In genomic region chr4:122898370-122899150, GRCh38 we compare ENCODE assay signal across 11 cellular contexts. TPM values are rescaled to one million over a fixed set of nuclear protein-coding genes. Genes with fewer than 3 reads are reported as not detected.
DNase-seq lines count a peak whose midpoint lies in the region; ATAC-seq, FAIRE-seq and TF ChIP-seq lines count a peak whose summit lies in the region.
"Had no signal": no experiment of that assay in that cellular context is flagged by ENCODE, and none has a peak within 500 bp of the region (broad histone marks: within the 10 kb centered on the region; RNA-seq: fewer than 3 reads in every experiment).

No MANE protein-coding gene starts in this region.

- no peak for FAIRE-seq in frontal cortex (lab: Jason Lieb, UNC)

- no peak overlapping the region for H3K27ac Mint-ChIP-seq in stimulated activated effector memory CD8-positive, alpha-beta T cell treated with anti-CD3 and anti-CD28 coated beads, Interleukin-12 subunit alpha, Interleukin-12 subunit beta, amount 100 ng/mL, for 72 hours
- no peak overlapping the region for H3K27ac Mint-ChIP-seq in CD8-positive, alpha-beta T cell

- H3K9me3 Mint-ChIP-seq in stimulated activated effector memory CD8-positive, alpha-beta T cell treated with anti-CD3 and anti-CD28 coated beads, Interleukin-12 subunit alpha, Interleukin-12 subunit beta, amount 100 ng/mL, for 72 hours = no peaks in the 10 kb centered on the region
- no peaks in the 10 kb centered on the region for H3K9me3 Mint-ChIP-seq in CD8-positive, alpha-beta T cell

- POLR2A ChIA-PET in CD8-positive, alpha-beta T cell (lab: Charles Lee) = no interaction called here

- intact Hi-C loops in CD8-positive, alpha-beta T cell (cut with DNase I, micrococcal nuclease) = no loop called here

- H3K27me3 ChIP-seq in foreskin keratinocyte = no peaks in the 10 kb centered on the region
- no peaks in the 10 kb centered on the region for H3K27me3 ChIP-seq in CD8-positive, alpha-beta T cell (ENCODE audit: insufficient read depth, low read length)
- H3K27me3 ChIP-seq: spleen had no signal

- no peak overlapping the region for H3K27ac ChIP-seq in foreskin keratinocyte
- no peak overlapping the region for H3K27ac ChIP-seq in CD8-positive, alpha-beta T cell (ENCODE audit: low read depth, low read length)
- H3K27ac ChIP-seq: spleen had no signal

- H3K9me3 ChIP-seq in CD8-positive, alpha-beta T cell (ENCODE audit: low read length) = no peaks in the 10 kb centered on the region
- H3K9me3 ChIP-seq: spleen had no signal

- no peaks in the 10 kb centered on the region for H3K27me3 Mint-ChIP-seq in CD8-positive, alpha-beta T cell (ENCODE audit: low read depth)

- no peaks in the 10 kb centered on the region for H3K36me3 Mint-ChIP-seq in stimulated activated effector memory CD8-positive, alpha-beta T cell treated with anti-CD3 and anti-CD28 coated beads, Interleukin-12 subunit alpha, Interleukin-12 subunit beta, amount 100 ng/mL, for 72 hours
- H3K36me3 Mint-ChIP-seq in CD8-positive, alpha-beta T cell = no peaks in the 10 kb centered on the region

- DNase-seq in H4 (ENCODE audit: low spot score) (peak; percentile 85), foreskin keratinocyte (peak; percentile 66 to 81), frontal cortex (ENCODE audit: low spot score in 2 of 2) (no peak)
- no peak for DNase-seq in stimulated activated effector memory CD8-positive, alpha-beta T cell treated with anti-CD3 and anti-CD28 coated beads, Interleukin-12 subunit alpha, Interleukin-12 subunit beta, amount 100 ng/mL, for 72 hours (ENCODE audit: low spot score in 2 of 2)
- no peak for DNase-seq in NK-92 treated with Interleukin-12 subunit alpha and Interleukin-12 subunit beta, amount 100 ng/mL, for 24 hours (lab: John Stamatoyannopoulos, UW)
- DNase-seq in CD8-positive, alpha-beta T cell = no peak
- DNase-seq in activated CD8-positive, alpha-beta memory T cell treated with anti-CD3 and anti-CD28 coated beads for 24 hours = no peak
- DNase-seq: islet precursor cell, NCI-H1930, spleen had no signal

- CTCF ChIA-PET in CD8-positive, alpha-beta T cell (lab: Charles Lee) = interaction anchor here (1.0 kb wide), 1 partner anchor 32 kb away, joined by 3 read pairs; no protein-coding TSS in a partner anchor

- H3K4me3 ChIP-seq in CD8-positive, alpha-beta T cell (ENCODE audit: low read depth, low read length) = no peak overlapping the region
- H3K4me3 ChIP-seq: spleen had no signal

- H3K4me1 Mint-ChIP-seq in stimulated activated effector memory CD8-positive, alpha-beta T cell treated with anti-CD3 and anti-CD28 coated beads, Interleukin-12 subunit alpha, Interleukin-12 subunit beta, amount 100 ng/mL, for 72 hours = no peaks in the 10 kb centered on the region
- H3K4me1 Mint-ChIP-seq in CD8-positive, alpha-beta T cell (ENCODE audit: low read depth) = no peaks in the 10 kb centered on the region

- H3K36me3 ChIP-seq in CD8-positive, alpha-beta T cell (ENCODE audit: insufficient read depth, low read length) = no peaks in the 10 kb centered on the region
- H3K36me3 ChIP-seq: spleen had no signal

- H3K4me1 ChIP-seq in foreskin keratinocyte = peaks cover 16% of the 10 kb centered on the region
- no peaks in the 10 kb centered on the region for H3K4me1 ChIP-seq in CD8-positive, alpha-beta T cell (ENCODE audit: insufficient read depth, low read length)
- H3K4me1 ChIP-seq: spleen had no signal

- TF ChIP-seq CTCF in foreskin keratinocyte (conservative IDR thresholded peaks at IDR 0.05) = no peak
- TF ChIP-seq CTCF in CD8-positive, alpha-beta T cell (IDR thresholded peaks at IDR 0.05) = no peak

- ATAC-seq in SK-N-SH treated with all-trans-retinoic acid at 6 μM for 48 hours = peak; percentile 80
- peak; percentile 94 for ATAC-seq in foreskin keratinocyte
- peak; percentile 24 for ATAC-seq in stimulated activated effector memory CD8-positive, alpha-beta T cell treated with anti-CD3 and anti-CD28 coated beads, Interleukin-12 subunit alpha, Interleukin-12 subunit beta, amount 100 ng/mL, for 72 hours
- no peak for ATAC-seq in CD8-positive, alpha-beta T cell

- H3K4me3 Mint-ChIP-seq in stimulated activated effector memory CD8-positive, alpha-beta T cell treated with anti-CD3 and anti-CD28 coated beads, Interleukin-12 subunit alpha, Interleukin-12 subunit beta, amount 100 ng/mL, for 72 hours = no peak overlapping the region
- no peak overlapping the region for H3K4me3 Mint-ChIP-seq in CD8-positive, alpha-beta T cell

TF ChIP-seq in SK-N-SH treated with all-trans-retinoic acid at 6 μM for 48 hours, 23 proteins besides CTCF, POLR2A, EP300 and RAD21:
- TF ChIP-seq RARB (CRISPR knock-in tag; IDR thresholded peaks at IDR 0.05) = 0 out of 2 replicates have a peak, but pooled peaks have one; percentile 59
- no peak for TF ChIP-seq POU6F1 (CRISPR knock-in tag; IDR thresholded peaks at IDR 0.05; ENCODE audit: borderline replicate concordance, low read depth)
- TF ChIP-seq CREB5 (CRISPR knock-in tag; IDR thresholded peaks at IDR 0.05; ENCODE audit: low read depth) = peak; percentile 43
- no peak for TF ChIP-seq ESRRG (CRISPR knock-in tag; IDR thresholded peaks at IDR 0.05)
- TF ChIP-seq ISL1 (CRISPR knock-in tag; IDR thresholded peaks at IDR 0.05) = peak; percentile 98
- peak; percentile 53; the same call in 1 of the 2 replicates for TF ChIP-seq PATZ1 (CRISPR knock-in tag; IDR thresholded peaks at IDR 0.05; ENCODE audit: borderline replicate concordance)
- TF ChIP-seq ARNTL (CRISPR knock-in tag; IDR thresholded peaks at IDR 0.05; ENCODE audit: borderline replicate concordance, low read depth) = no peak
- TF ChIP-seq ZFP30 (CRISPR knock-in tag; IDR thresholded peaks at IDR 0.05) = no peak
- peak; percentile 81 for TF ChIP-seq TOX (CRISPR knock-in tag; IDR thresholded peaks at IDR 0.05; ENCODE audit: borderline replicate concordance)
- 0 out of 2 replicates have a peak, but pooled peaks have one; percentile 33 for TF ChIP-seq CSRNP3 (CRISPR knock-in tag; IDR thresholded peaks at IDR 0.05)
- peak; percentile 87 for TF ChIP-seq ZC3H10 (CRISPR knock-in tag; IDR thresholded peaks at IDR 0.05)
TF ChIP-seq in SK-N-SH treated with all-trans-retinoic acid at 6 μM for 48 hours: peak in this region for 7.

RNA-seq across cellular contexts. Expression of gene NUDT6, which starts 23.8 kb away (rescaled TPM):
- 11.4 and 11.7 TPM in 2 replicates for total RNA-seq in H4 (2014; rRNA removed; shearing (Covaris generic))
- 6.2 and 8.7 TPM in 2 replicates for total RNA-seq in foreskin keratinocyte
- 6.1 and 7.2 TPM in 2 replicates for polyA plus RNA-seq in foreskin keratinocyte
- total RNA-seq in CD8-positive, alpha-beta T cell = under 1 TPM; 0.22 to 0.72 TPM
- total RNA-seq in frontal cortex = 6.9 TPM

Comparison
In these comparisons a context has a peak if more than half of its experiments do, and no peak if none do; other contexts are left out.
1. DNase-seq: peak in H4 (single experiment) and foreskin keratinocyte (2 of 2); none in stimulated activated effector memory CD8-positive, alpha-beta T cell treated with anti-CD3 and anti-CD28 coated beads, Interleukin-12 subunit alpha, Interleukin-12 subunit beta, amount 100 ng/mL, for 72 hours (0 of 2), NK-92 treated with Interleukin-12 subunit alpha and Interleukin-12 subunit beta, amount 100 ng/mL, for 24 hours (single experiment), CD8-positive, alpha-beta T cell (0 of 7), frontal cortex (0 of 2) and activated CD8-positive, alpha-beta memory T cell treated with anti-CD3 and anti-CD28 coated beads for 24 hours (single experiment).